ENCODE assay signal across 16 cellular contexts in the genomic region with DNA sequence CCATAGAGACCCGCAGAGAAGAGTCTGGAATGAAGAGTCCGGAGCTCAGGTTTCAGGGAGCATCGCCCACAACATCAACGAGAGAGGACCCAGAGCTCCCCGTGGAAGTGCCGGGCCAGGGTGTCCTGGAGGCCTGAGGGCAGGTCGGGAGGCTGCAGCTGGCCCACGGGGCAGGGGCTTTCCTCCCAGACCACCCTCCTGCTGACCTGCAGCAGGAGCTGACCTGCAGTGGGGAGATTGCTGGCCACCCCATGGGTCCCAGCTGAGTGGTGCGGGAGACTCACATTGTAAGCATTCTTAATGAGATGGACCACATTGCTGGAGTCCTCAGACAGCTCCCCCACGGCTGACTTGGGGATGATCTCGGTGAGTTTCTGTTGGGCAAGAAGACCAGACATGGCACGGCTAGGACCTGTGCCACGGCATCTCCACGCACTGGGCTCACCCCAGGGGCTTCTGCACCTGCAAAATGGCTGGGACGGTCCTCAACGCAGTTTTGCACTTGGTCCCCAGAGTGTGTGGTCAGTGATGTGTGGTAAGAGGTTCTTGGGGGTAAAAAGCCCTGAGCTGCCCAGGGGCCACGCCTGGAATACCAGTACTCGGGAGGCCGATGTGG.
"Had no signal": no experiment of that assay in that cellular context is flagged by ENCODE, and none has a peak within 500 bp of the region (broad histone marks: within the 10 kb centered on the region; RNA-seq: fewer than 3 reads in every experiment).

No MANE protein-coding gene starts in this region.

- H3K36me3 Mint-ChIP-seq: natural killer cell treated with Interleukin-12 subunit alpha and Interleukin-12 subunit beta and Interleukin-15 and Interleukin-18, amount 100 ng/mL, for 72 hours had no signal

- H3K9me3 Mint-ChIP-seq: activated T-cell treated with anti-CD3 and anti-CD28 coated beads, Interleukin-2, amount 50 U/mL, for 4 hours; endodermal cell; natural killer cell treated with Interleukin-12 subunit alpha and Interleukin-12 subunit beta and Interleukin-15 and Interleukin-18, amount 100 ng/mL, for 72 hours; T-helper 2 cell treated with Interferon-gamma antibody and Interleukin-4, amounts not matched to agents 5 μg/mL and 100 μg/mL, for 36 hours had no signal

- H3K4me3 Mint-ChIP-seq: activated T-cell treated with anti-CD3 and anti-CD28 coated beads, Interleukin-2, amount 50 U/mL, for 4 hours; endodermal cell; natural killer cell treated with Interleukin-12 subunit alpha and Interleukin-12 subunit beta and Interleukin-15 and Interleukin-18, amount 100 ng/mL, for 72 hours; T-helper 2 cell treated with Interferon-gamma antibody and Interleukin-4, amounts not matched to agents 5 μg/mL and 100 μg/mL, for 36 hours had no signal

- ATAC-seq: activated T-cell treated with anti-CD3 and anti-CD28 coated beads, Interleukin-2, amount 50 U/mL, for 4 hours; gastrocnemius medialis; natural killer cell treated with Interleukin-12 subunit alpha and Interleukin-12 subunit beta and Interleukin-15 and Interleukin-18, amount 100 ng/mL, for 72 hours; sciatic nerve had no signal

- H3K4me3 ChIP-seq: gastrocnemius medialis, prostate gland, thoracic aorta had no signal

- H3K4me1 Mint-ChIP-seq: endodermal cell had no signal

- H3K9me3 ChIP-seq: gastrocnemius medialis, prostate gland, thoracic aorta had no signal

- H3K4me1 ChIP-seq: gastrocnemius medialis, prostate gland had no signal

- DNase-seq: activated CD4-positive, alpha-beta T cell treated with anti-CD3 and anti-CD28 coated beads, Interleukin-2, amount 50 U/mL, for 1 hour; activated CD4-positive, CD25-positive, alpha-beta regulatory T cell; activated gamma-delta T cell; activated T-cell treated with anti-CD3 and anti-CD28 coated beads, Interleukin-2, amount 50 U/mL, for 4 hours; anterior cingulate cortex; cerebellar nuclear complex; endodermal cell; gastrocnemius medialis; islet precursor cell; mesendoderm; stimulated activated CD4-positive, alpha-beta T cell treated with anti-CD3 and anti-CD28 coated beads, Interleukin-1b, Interleukin-23, amount 100 ng/mL, for 48 hours had no signal

- H3K27ac ChIP-seq: gastrocnemius medialis, prostate gland, thoracic aorta had no signal

- H3K36me3 ChIP-seq: gastrocnemius medialis, prostate gland, thoracic aorta had no signal

- H3K27me3 Mint-ChIP-seq: natural killer cell treated with Interleukin-12 subunit alpha and Interleukin-12 subunit beta and Interleukin-15 and Interleukin-18, amount 100 ng/mL, for 72 hours had no signal

- H3K27ac Mint-ChIP-seq: endodermal cell; T-helper 2 cell treated with Interferon-gamma antibody and Interleukin-4, amounts not matched to agents 5 μg/mL and 100 μg/mL, for 36 hours had no signal
